ENCODE assay signal across 15 cellular contexts in the genomic region with DNA sequence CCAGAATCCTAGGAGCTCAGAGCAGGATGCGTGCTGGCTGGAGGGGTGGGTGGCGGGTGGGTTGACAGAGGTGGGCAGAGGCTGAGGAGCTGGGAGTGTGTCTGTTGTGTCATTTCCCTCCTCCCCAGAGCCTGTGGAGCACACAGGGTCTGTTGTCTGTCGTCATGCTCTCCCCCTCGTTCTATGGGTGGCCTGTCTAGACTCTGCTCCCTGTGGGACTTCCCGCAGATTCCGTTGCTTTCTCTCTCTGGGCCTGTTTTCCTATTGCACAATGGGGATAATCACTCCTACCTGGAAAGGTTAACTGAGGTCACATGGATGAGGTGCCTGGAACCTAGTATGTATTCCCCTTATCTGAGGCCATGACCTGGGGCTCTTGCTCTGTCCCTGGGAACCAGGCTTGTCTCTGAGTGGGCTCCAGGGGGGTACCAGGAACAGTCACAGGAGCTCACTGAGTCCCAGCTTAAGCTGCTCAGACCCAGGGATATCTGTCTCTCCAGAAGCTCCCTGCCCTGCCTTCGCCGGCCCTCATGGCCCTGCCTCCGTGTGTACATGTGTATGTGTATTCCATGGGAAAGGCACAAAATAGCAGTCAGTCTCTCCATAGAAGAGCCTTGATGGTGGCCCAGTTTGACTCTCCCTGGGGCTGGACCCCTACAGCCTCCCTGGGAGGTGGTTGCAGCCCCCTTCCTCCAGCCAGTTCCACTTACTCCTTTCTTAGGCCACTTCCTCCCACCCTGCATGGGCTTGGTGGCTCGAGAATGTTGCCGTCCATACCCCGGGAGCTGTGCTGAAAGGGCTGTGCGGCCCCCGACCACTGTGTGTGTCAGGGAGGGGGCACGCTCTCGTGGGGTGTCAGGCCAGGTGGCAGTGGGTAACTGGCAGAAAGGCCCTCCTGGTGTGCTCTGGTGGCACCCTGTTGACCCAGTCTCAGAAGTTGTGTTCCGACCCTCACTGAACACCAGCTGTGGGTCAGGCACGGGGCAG. TPM values are rescaled to one million over a fixed set of nuclear protein-coding genes. Genes with fewer than 3 reads are reported as not detected.
DNase-seq lines count a peak whose midpoint lies in the region; ATAC-seq and TF ChIP-seq lines count a peak whose summit lies in the region.
"Had no signal": no experiment of that assay in that cellular context is flagged by ENCODE, and none has a peak within 500 bp of the region (broad histone marks: within the 10 kb centered on the region; RNA-seq: fewer than 3 reads in every experiment).

No MANE protein-coding gene starts in this region.

- H2AK5ac ChIP-seq in H9 (ENCODE audit: insufficient read length, low read length) = no peak overlapping the region

- no peak overlapping the region for H2BK20ac ChIP-seq in H9 (ENCODE audit: low read depth, low read length, poor library complexity, severe bottlenecking)

- no peaks in the 10 kb centered on the region; a peak in 1 of 5 replicates for H3K9me3 Mint-ChIP-seq in H9
- H3K9me3 Mint-ChIP-seq: natural killer cell treated with Interleukin-12 subunit alpha and Interleukin-12 subunit beta and Interleukin-15 and Interleukin-18, amount 100 ng/mL, for 72 hours; stimulated activated naive CD8-positive, alpha-beta T cell treated with anti-CD3 and anti-CD28 coated beads, Interleukin-15, Interleukin-2, amounts not matched to agents 100 ng/mL and 50 ng/mL, for 24 hours; T-cell had no signal

- no peaks in the 10 kb centered on the region for H3K27me3 Mint-ChIP-seq in H9 (ENCODE audit: low read depth)

- no peak overlapping the region for H3K14ac ChIP-seq in H9 (ENCODE audit: insufficient read depth, low read length)

- H3K9ac ChIP-seq in H9 (ENCODE audit: extremely low read depth, insufficient read length, low read length) = no peak overlapping the region

- no peak overlapping the region for H2BK15ac ChIP-seq in H9 (ENCODE audit: low read depth, low read length)

- H3K9me3 ChIP-seq in H9 (ENCODE audit: control insufficient read depth, low read depth, low read length) (no peaks in the 10 kb centered on the region), breast epithelium (no peaks in the 10 kb centered on the region)

- no CpG with 5 or more reads among the region's 18 CpGs for WGBS in H9 (ENCODE audit: extremely low coverage, insufficient read length, low lambda C conversion rate)

- no peak overlapping the region for H4K8ac ChIP-seq in H9 (replicated peaks; ENCODE audit: insufficient read length, low read depth, low read length)

- H2BK5ac ChIP-seq in H9 (ENCODE audit: insufficient read length, low read length) = no peak overlapping the region

- no peak overlapping the region for H4K91ac ChIP-seq in H9 (ENCODE audit: insufficient read length, low read depth, low read length)

- H3K27ac ChIP-seq in H9 (ENCODE audit: insufficient read length, low read depth, low read length) (no peak overlapping the region), breast epithelium (peak overlapping the region; percentile 91 to 94), skin epidermis (peak overlapping the region in 20 of 21 experiments; percentile 16 to 88 (median 70))

- H3K27me3 ChIP-seq in H9 (ENCODE audit: insufficient read depth, low read length) (no peaks in the 10 kb centered on the region), breast epithelium (no peaks in the 10 kb centered on the region)

- H3K18ac ChIP-seq in H9 (ENCODE audit: insufficient read length, low read depth, low read length) = peak overlapping the region; percentile 62

- H3K4me2 ChIP-seq in H9 (ENCODE audit: insufficient read depth, insufficient read length, low read length) = no peak overlapping the region

- H2BK12ac ChIP-seq in H9 (ENCODE audit: insufficient read length, low read depth, low read length) = no peak overlapping the region

- no peaks in the 10 kb centered on the region for H4K20me1 ChIP-seq in H9 (ENCODE audit: control insufficient read depth, insufficient read depth, insufficient read length)

- TF ChIP-seq POLR2A in breast epithelium (IDR thresholded peaks at IDR 0.05) = no peak

- peaks cover 5 to 34% (median 33%) of the 10 kb centered on the region in 3 experiments; a peak in 6 of 7 replicates for H3K36me3 Mint-ChIP-seq in H9 (ENCODE audit: insufficient read depth in 1 of 3, low read depth in 3 of 3)
- H3K36me3 Mint-ChIP-seq: activated naive CD8-positive, alpha-beta T cell; natural killer cell treated with Interleukin-12 subunit alpha and Interleukin-12 subunit beta and Interleukin-15 and Interleukin-18, amount 100 ng/mL, for 72 hours; T-cell had no signal

- H2BK120ac ChIP-seq in H9 (ENCODE audit: low read depth, low read length, poor library complexity, severe bottlenecking) = no peak overlapping the region

- H3K36me3 ChIP-seq in breast epithelium = no peaks in the 10 kb centered on the region

- TF ChIP-seq CTCF in H9 (conservative IDR thresholded peaks at IDR 0.05) (no peak), breast epithelium (IDR thresholded peaks at IDR 0.05) (no peak)

- no peaks in the 10 kb centered on the region for H3K23me2 ChIP-seq in H9 (ENCODE audit: insufficient read length, low read depth, low read length, poor library complexity, severe bottlenecking)

- no peak overlapping the region for H3T11ph ChIP-seq in H9 (ENCODE audit: low read length)

- no peaks in the 10 kb centered on the region; the same call in 1 of the 2 replicates for H3K4me1 ChIP-seq in H9 (ENCODE audit: insufficient read depth, low read length)
- peaks cover 11 to 53% of the 10 kb centered on the region in 2 donors for H3K4me1 ChIP-seq in breast epithelium

- peaks cover 80 to 89% of the 10 kb centered on the region in 2 experiments for H3K4me1 Mint-ChIP-seq in H9

- DNase-seq in H9 (no peak), breast epithelium (ENCODE audit: low spot score in 2 of 2) (peak in 1 of 2 donors; percentile 53), kidney glomerular epithelial cell (lab: John Stamatoyannopoulos, UW) (peak; percentile 60), NCI-H2171 treated with DMSO at 0.1 percent for 48 hours (lab: John Stamatoyannopoulos, UW) (no peak), Kasumi-1 (lab: John Stamatoyannopoulos, UW) (no peak), NCI-H2227 treated with DMSO at 0.1 percent for 48 hours (lab: John Stamatoyannopoulos, UW) (no peak)
- DNase-seq: activated CD8-positive, alpha-beta T cell treated with anti-CD3 and anti-CD28 coated beads, Interleukin-2, amount 10 ng/mL, durations not matched to agents 7 days and 5 days; dermis blood vessel endothelial cell; NCI-H1436; T-cell had no signal

- H3K27ac Mint-ChIP-seq in H9 = peak overlapping the region; percentile 95 to 100 (median 97); a peak in 6 of 7 replicates
- H3K27ac Mint-ChIP-seq: activated CD8-positive, alpha-beta T cell treated with anti-CD3 and anti-CD28 coated beads, Interleukin-2, amount 10 ng/mL, durations not matched to agents 7 days and 5 days; activated naive CD8-positive, alpha-beta T cell; natural killer cell treated with Interleukin-12 subunit alpha and Interleukin-12 subunit beta and Interleukin-15 and Interleukin-18, amount 100 ng/mL, for 72 hours; stimulated activated naive CD8-positive, alpha-beta T cell treated with anti-CD3 and anti-CD28 coated beads, Interleukin-15, Interleukin-2, amounts not matched to agents 100 ng/mL and 50 ng/mL, for 24 hours; T-cell had no signal

- no peak overlapping the region for H3K56ac ChIP-seq in H9 (ENCODE audit: insufficient read length, low read depth, low read length)

- no peak overlapping the region for H3K4ac ChIP-seq in H9 (ENCODE audit: low read depth, low read length)

- H3K4me3 ChIP-seq in breast epithelium (no peak overlapping the region), skin epidermis (no peak overlapping the region)

- intact Hi-C loops in breast epithelium (cut with DNase I; ENCODE audit: low total_unique reads) = no loop called here

- no peak overlapping the region for H3K23ac ChIP-seq in H9 (ENCODE audit: insufficient read length, low read depth, low read length)

- no peaks in the 10 kb centered on the region; the same call in 1 of the 2 replicates for H3K79me2 ChIP-seq in H9 (ENCODE audit: insufficient read depth, low read length)

- H4K5ac ChIP-seq in H9 (ENCODE audit: insufficient read length, low read depth, low read length) = no peak overlapping the region

- H2AFZ ChIP-seq in H9 (ENCODE audit: low read length) = no peak overlapping the region

- peaks cover 3% of the 10 kb centered on the region for H3K79me1 ChIP-seq in H9 (ENCODE audit: insufficient read depth, low read depth, low read length, poor library complexity, severe bottlenecking)

- ATAC-seq in GM18517 (IDR thresholded peaks at IDR 0.05; ENCODE audit: unreplicated experiment) = no peak
- ATAC-seq: activated CD8-positive, alpha-beta T cell treated with anti-CD3 and anti-CD28 coated beads, Interleukin-2, amount 10 ng/mL, durations not matched to agents 7 days and 5 days; natural killer cell treated with Interleukin-12 subunit alpha and Interleukin-12 subunit beta and Interleukin-15 and Interleukin-18, amount 100 ng/mL, for 72 hours; T-cell had no signal

- peak overlapping the region in 1 of 2 experiments; percentile 7; a peak in 2 of 5 replicates for H3K4me3 Mint-ChIP-seq in H9
- H3K4me3 Mint-ChIP-seq: activated CD8-positive, alpha-beta T cell treated with anti-CD3 and anti-CD28 coated beads, Interleukin-2, amount 10 ng/mL, durations not matched to agents 7 days and 5 days; activated naive CD8-positive, alpha-beta T cell; stimulated activated naive CD8-positive, alpha-beta T cell treated with anti-CD3 and anti-CD28 coated beads, Interleukin-15, Interleukin-2, amounts not matched to agents 100 ng/mL and 50 ng/mL, for 24 hours had no signal

RNA-seq across cellular contexts. Expression of a gene that starts 17.9 kb away (rescaled TPM):
- total RNA-seq in H9 (2021) (192 and 193 TPM in 2 replicates), breast epithelium (100 to 1,000 TPM; 109 to 149 (median 116) TPM)
